ENCODE assay signal across 1 cellular context in genomic region chr10:89522463-89522862, GRCh38.
TF ChIP-seq lines count a peak whose summit lies in the region.

No MANE protein-coding gene starts in this region.

TF ChIP-seq in SK-N-SH treated with all-trans-retinoic acid at 6 μM for 48 hours, 23 proteins besides CTCF, POLR2A, EP300 and RAD21 (continued from another document):
- TF ChIP-seq ARNTL (CRISPR knock-in tag; IDR thresholded peaks at IDR 0.05; ENCODE audit: borderline replicate concordance, low read depth) (no peak), TSHZ2 (CRISPR knock-in tag; IDR thresholded peaks at IDR 0.05) (no peak), RARB (CRISPR knock-in tag; IDR thresholded peaks at IDR 0.05) (no peak), TOX (CRISPR knock-in tag; IDR thresholded peaks at IDR 0.05; ENCODE audit: borderline replicate concordance) (no peak), BACH2 (CRISPR knock-in tag; IDR thresholded peaks at IDR 0.05; ENCODE audit: borderline replicate concordance) (no peak), CREB5 (CRISPR knock-in tag; IDR thresholded peaks at IDR 0.05; ENCODE audit: low read depth) (no peak), ZFP30 (CRISPR knock-in tag; IDR thresholded peaks at IDR 0.05) (no peak), POU6F1 (CRISPR knock-in tag; IDR thresholded peaks at IDR 0.05; ENCODE audit: borderline replicate concordance, low read depth) (no peak), ZNF565 (CRISPR knock-in tag; conservative IDR thresholded peaks at IDR 0.05; ENCODE audit: low read depth) (no peak), TCF4 (CRISPR knock-in tag; IDR thresholded peaks at IDR 0.05; ENCODE audit: borderline replicate concordance) (no peak), CSDC2 (CRISPR knock-in tag; IDR thresholded peaks at IDR 0.05) (no peak), ZFP3 (CRISPR knock-in tag; IDR thresholded peaks at IDR 0.05) (no peak), PATZ1 (CRISPR knock-in tag; IDR thresholded peaks at IDR 0.05; ENCODE audit: borderline replicate concordance) (no peak), OSR1 (CRISPR knock-in tag; IDR thresholded peaks at IDR 0.05) (no peak)
